Comparison of ENCODE assay signal across 1 cellular context in the genomic region with DNA sequence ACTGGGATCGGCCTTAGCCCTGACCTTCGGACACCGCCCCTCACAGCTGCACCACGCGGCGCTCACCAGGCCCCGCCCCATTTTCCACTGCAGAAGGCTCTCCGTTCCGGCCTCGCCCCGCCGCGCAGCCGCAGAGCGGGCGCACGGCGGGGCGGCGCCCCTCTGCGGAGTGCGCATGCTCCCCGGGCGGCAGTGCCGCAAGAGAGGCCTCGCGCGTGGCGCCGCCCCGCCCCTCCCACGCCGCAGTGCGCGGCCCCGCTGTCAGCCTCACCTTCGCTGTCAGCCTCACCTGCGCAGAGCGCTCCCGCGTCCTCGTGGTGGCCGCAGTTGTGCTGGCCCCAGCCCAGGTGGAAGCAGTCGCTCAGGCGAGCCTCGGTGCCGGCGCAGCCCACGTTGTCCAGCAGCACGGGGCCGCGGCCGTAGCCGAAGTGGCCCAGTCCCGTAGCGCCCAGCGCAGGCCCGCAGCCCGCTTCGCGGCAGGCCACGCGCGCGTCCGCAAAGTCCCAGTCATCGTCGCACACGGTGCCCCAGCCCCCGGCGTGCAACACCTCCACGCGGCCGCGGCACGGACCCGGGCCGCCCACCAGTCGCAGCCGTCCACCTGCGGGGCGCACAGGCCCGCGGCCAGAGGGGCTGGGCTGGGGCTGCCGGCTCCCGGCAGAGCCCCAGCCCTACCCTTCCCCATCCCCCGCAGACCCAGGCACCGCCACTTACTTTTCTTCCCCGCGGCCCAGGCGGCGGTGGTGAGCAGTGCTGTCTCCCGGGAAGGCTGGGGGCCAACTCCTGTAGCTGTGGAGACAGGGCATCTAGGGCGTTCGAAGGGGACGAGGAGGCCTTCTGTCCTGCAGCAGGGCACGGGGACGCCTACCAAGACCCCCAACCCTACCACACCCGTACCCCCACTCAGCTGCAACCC.
TF ChIP-seq lines count a peak whose summit lies in the region.

No MANE protein-coding gene starts in this region.

TF ChIP-seq in K562, 482 proteins besides CTCF, POLR2A, EP300 and RAD21 (continued from another document and continues in another):
- TF ChIP-seq RBBP5 (IDR thresholded peaks at IDR 0.05; ENCODE audit: borderline replicate concordance, insufficient read depth, low read length, poor library complexity, severe bottlenecking) (peak; percentile 86), SIX5 (IDR thresholded peaks at IDR 0.05; ENCODE audit: borderline replicate concordance in 1 of 2, insufficient read depth in 1 of 2, low read depth in 1 of 2, low read length in 2 of 2) (no peak), ZNF384 (IDR thresholded peaks at IDR 0.05; ENCODE audit: low read depth, low read length) (no peak), ZNF586 (CRISPR knock-in tag; conservative IDR thresholded peaks at IDR 0.05) (no peak), GABPB1 (CRISPR knock-in tag; IDR thresholded peaks at IDR 0.05) (peak; percentile 71; the same call in 1 of the 2 replicates), PHB2 (IDR thresholded peaks at IDR 0.05; ENCODE audit: low read depth) (no peak), ZNF134 (CRISPR knock-in tag; conservative IDR thresholded peaks at IDR 0.05) (0 out of 2 replicates have a peak, but pooled peaks have one; percentile 44), SLC30A9 (CRISPR knock-in tag; IDR thresholded peaks at IDR 0.05) (0 out of 2 replicates have a peak, but pooled peaks have one; percentile 46), IFI16 (CRISPR knock-in tag; IDR thresholded peaks at IDR 0.05) (no peak), ETV6 (IDR thresholded peaks at IDR 0.05; ENCODE audit: borderline replicate concordance in 1 of 2, low read depth in 2 of 2, low read length in 1 of 2) (peak in 1 of 2 experiments; percentile 33; a peak in 1 of 4 replicates), ETV6 (CRISPR knock-in tag; IDR thresholded peaks at IDR 0.05; ENCODE audit: borderline replicate concordance) (peak; percentile 68; the same call in 1 of the 2 replicates), KLF13 (tag; IDR thresholded peaks at IDR 0.05; ENCODE audit: borderline replicate concordance, low read depth) (peak; percentile 63; the same call in 1 of the 2 replicates), MYBL2 (IDR thresholded peaks at IDR 0.05; ENCODE audit: low read depth) (no peak), MYBL2 (CRISPR knock-in tag; IDR thresholded peaks at IDR 0.05; ENCODE audit: borderline replicate concordance) (no peak), SMAD3 (CRISPR knock-in tag; conservative IDR thresholded peaks at IDR 0.05) (0 out of 2 replicates have a peak, but pooled peaks have one; percentile 28), TAF1 (IDR thresholded peaks at IDR 0.05; ENCODE audit: control insufficient read depth, extremely low read depth, insufficient read depth, low read length, severe bottlenecking) (peak; percentile 57), FOXJ2 (tag; IDR thresholded peaks at IDR 0.05) (0 out of 2 replicates have a peak, but pooled peaks have one; percentile 30), ASH1L (IDR thresholded peaks at IDR 0.05; ENCODE audit: borderline replicate concordance, low read depth, partially characterized antibody) (no peak), EHMT2 (IDR thresholded peaks at IDR 0.05) (no peak), ATF1 (CRISPR knock-in tag; IDR thresholded peaks at IDR 0.05) (no peak), ATF1 (tag; IDR thresholded peaks at IDR 0.05) (peak; percentile 62; the same call in 1 of the 2 replicates), HLTF (IDR thresholded peaks at IDR 0.05) (no peak; the same call in 1 of the 2 replicates), SP2 (IDR thresholded peaks at IDR 0.05; ENCODE audit: extremely low read depth, low read depth, low read length, poor library complexity, severe bottlenecking) (no peak), CHCHD3 (CRISPR knock-in tag; IDR thresholded peaks at IDR 0.05) (no peak), NBN (IDR thresholded peaks at IDR 0.05; ENCODE audit: low read depth) (no peak), RBFOX2 (IDR thresholded peaks at IDR 0.05; ENCODE audit: low read depth, low read length) (peak; percentile 92), ADNP (tag; IDR thresholded peaks at IDR 0.05) (no peak), BCL6 (CRISPR knock-in tag; IDR thresholded peaks at IDR 0.05) (no peak), ZBED1 (IDR thresholded peaks at IDR 0.05) (no peak), ZNF124 (CRISPR knock-in tag; IDR thresholded peaks at IDR 0.05) (no peak), CHD2 (IDR thresholded peaks at IDR 0.05; ENCODE audit: low read depth, low read length) (no peak), ZNF551 (CRISPR knock-in tag; IDR thresholded peaks at IDR 0.05) (no peak), SOX6 (IDR thresholded peaks at IDR 0.05) (peak; percentile 49; the same call in 1 of the 2 replicates), ZNF644 (tag; IDR thresholded peaks at IDR 0.05; ENCODE audit: low read depth) (no peak), HIVEP1 (CRISPR knock-in tag; IDR thresholded peaks at IDR 0.05) (0 out of 2 replicates have a peak, but pooled peaks have one; percentile 26), TOE1 (IDR thresholded peaks at IDR 0.05; ENCODE audit: borderline replicate concordance) (no peak), TOE1 (CRISPR knock-in tag; IDR thresholded peaks at IDR 0.05; ENCODE audit: borderline replicate concordance, low read depth) (peak; percentile 97; the same call in 1 of the 2 replicates), ZC3H11A (IDR thresholded peaks at IDR 0.05; ENCODE audit: low read depth, low read length) (no peak), HMG20A (CRISPR knock-in tag; conservative IDR thresholded peaks at IDR 0.05) (no peak), MECOM (CRISPR knock-in tag; IDR thresholded peaks at IDR 0.05) (no peak), CBFA2T3 (IDR thresholded peaks at IDR 0.05) (no peak), FUS (optimal IDR thresholded peaks at IDR 0.05; ENCODE audit: low read depth, low read length) (no peak), STAT5B (CRISPR knock-in tag; IDR thresholded peaks at IDR 0.05) (no peak), SRSF3 (IDR thresholded peaks at IDR 0.05; ENCODE audit: insufficient read depth, low read length) (no peak)
- TF ChIP-seq, protein P1, sequence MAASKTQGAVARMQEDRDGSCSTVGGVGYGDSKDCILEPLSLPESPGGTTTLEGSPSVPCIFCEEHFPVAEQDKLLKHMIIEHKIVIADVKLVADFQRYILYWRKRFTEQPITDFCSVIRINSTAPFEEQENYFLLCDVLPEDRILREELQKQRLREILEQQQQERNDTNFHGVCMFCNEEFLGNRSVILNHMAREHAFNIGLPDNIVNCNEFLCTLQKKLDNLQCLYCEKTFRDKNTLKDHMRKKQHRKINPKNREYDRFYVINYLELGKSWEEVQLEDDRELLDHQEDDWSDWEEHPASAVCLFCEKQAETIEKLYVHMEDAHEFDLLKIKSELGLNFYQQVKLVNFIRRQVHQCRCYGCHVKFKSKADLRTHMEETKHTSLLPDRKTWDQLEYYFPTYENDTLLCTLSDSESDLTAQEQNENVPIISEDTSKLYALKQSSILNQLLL (CRISPR knock-in tag; IDR thresholded peaks at IDR 0.05; ENCODE audit: borderline replicate concordance) = no peak
- TF ChIP-seq, protein P2, sequence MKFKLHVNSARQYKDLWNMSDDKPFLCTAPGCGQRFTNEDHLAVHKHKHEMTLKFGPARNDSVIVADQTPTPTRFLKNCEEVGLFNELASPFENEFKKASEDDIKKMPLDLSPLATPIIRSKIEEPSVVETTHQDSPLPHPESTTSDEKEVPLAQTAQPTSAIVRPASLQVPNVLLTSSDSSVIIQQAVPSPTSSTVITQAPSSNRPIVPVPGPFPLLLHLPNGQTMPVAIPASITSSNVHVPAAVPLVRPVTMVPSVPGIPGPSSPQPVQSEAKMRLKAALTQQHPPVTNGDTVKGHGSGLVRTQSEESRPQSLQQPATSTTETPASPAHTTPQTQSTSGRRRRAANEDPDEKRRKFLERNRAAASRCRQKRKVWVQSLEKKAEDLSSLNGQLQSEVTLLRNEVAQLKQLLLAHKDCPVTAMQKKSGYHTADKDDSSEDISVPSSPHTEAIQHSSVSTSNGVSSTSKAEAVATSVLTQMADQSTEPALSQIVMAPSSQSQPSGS (CRISPR knock-in tag; IDR thresholded peaks at IDR 0.05) = no peak; the same call in 1 of the 2 replicates
- TF ChIP-seq, protein P3, sequence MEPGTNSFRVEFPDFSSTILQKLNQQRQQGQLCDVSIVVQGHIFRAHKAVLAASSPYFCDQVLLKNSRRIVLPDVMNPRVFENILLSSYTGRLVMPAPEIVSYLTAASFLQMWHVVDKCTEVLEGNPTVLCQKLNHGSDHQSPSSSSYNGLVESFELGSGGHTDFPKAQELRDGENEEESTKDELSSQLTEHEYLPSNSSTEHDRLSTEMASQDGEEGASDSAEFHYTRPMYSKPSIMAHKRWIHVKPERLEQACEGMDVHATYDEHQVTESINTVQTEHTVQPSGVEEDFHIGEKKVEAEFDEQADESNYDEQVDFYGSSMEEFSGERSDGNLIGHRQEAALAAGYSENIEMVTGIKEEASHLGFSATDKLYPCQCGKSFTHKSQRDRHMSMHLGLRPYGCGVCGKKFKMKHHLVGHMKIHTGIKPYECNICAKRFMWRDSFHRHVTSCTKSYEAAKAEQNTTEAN (CRISPR knock-in tag; IDR thresholded peaks at IDR 0.05) = no peak
- TF ChIP-seq, protein P4, sequence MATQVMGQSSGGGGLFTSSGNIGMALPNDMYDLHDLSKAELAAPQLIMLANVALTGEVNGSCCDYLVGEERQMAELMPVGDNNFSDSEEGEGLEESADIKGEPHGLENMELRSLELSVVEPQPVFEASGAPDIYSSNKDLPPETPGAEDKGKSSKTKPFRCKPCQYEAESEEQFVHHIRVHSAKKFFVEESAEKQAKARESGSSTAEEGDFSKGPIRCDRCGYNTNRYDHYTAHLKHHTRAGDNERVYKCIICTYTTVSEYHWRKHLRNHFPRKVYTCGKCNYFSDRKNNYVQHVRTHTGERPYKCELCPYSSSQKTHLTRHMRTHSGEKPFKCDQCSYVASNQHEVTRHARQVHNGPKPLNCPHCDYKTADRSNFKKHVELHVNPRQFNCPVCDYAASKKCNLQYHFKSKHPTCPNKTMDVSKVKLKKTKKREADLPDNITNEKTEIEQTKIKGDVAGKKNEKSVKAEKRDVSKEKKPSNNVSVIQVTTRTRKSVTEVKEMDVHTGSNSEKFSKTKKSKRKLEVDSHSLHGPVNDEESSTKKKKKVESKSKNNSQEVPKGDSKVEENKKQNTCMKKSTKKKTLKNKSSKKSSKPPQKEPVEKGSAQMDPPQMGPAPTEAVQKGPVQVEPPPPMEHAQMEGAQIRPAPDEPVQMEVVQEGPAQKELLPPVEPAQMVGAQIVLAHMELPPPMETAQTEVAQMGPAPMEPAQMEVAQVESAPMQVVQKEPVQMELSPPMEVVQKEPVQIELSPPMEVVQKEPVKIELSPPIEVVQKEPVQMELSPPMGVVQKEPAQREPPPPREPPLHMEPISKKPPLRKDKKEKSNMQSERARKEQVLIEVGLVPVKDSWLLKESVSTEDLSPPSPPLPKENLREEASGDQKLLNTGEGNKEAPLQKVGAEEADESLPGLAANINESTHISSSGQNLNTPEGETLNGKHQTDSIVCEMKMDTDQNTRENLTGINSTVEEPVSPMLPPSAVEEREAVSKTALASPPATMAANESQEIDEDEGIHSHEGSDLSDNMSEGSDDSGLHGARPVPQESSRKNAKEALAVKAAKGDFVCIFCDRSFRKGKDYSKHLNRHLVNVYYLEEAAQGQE (CRISPR knock-in tag; IDR thresholded peaks at IDR 0.05; ENCODE audit: low read depth) = peak; percentile 43; the same call in 1 of the 2 replicates
- TF ChIP-seq, protein P5, sequence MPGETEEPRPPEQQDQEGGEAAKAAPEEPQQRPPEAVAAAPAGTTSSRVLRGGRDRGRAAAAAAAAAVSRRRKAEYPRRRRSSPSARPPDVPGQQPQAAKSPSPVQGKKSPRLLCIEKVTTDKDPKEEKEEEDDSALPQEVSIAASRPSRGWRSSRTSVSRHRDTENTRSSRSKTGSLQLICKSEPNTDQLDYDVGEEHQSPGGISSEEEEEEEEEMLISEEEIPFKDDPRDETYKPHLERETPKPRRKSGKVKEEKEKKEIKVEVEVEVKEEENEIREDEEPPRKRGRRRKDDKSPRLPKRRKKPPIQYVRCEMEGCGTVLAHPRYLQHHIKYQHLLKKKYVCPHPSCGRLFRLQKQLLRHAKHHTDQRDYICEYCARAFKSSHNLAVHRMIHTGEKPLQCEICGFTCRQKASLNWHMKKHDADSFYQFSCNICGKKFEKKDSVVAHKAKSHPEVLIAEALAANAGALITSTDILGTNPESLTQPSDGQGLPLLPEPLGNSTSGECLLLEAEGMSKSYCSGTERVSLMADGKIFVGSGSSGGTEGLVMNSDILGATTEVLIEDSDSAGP (CRISPR knock-in tag; IDR thresholded peaks at IDR 0.05) = peak; percentile 71; the same call in 1 of the 2 replicates
- TF ChIP-seq, protein P6, sequence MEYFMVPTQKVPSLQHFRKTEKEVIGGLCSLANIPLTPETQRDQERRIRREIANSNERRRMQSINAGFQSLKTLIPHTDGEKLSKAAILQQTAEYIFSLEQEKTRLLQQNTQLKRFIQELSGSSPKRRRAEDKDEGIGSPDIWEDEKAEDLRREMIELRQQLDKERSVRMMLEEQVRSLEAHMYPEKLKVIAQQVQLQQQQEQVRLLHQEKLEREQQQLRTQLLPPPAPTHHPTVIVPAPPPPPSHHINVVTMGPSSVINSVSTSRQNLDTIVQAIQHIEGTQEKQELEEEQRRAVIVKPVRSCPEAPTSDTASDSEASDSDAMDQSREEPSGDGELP (CRISPR knock-in tag; IDR thresholded peaks at IDR 0.05; ENCODE audit: borderline replicate concordance) = peak; percentile 96
- TF ChIP-seq, protein P7, sequence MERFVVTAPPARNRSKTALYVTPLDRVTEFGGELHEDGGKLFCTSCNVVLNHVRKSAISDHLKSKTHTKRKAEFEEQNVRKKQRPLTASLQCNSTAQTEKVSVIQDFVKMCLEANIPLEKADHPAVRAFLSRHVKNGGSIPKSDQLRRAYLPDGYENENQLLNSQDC (CRISPR knock-in tag; IDR thresholded peaks at IDR 0.05) = no peak
